ENCODE assay signal across 11 cellular contexts in genomic region chr20:34377072-34377847, GRCh38. TPM values are rescaled to one million over a fixed set of nuclear protein-coding genes. Genes with fewer than 3 reads are reported as not detected.
DNase-seq lines count a peak whose midpoint lies in the region; ATAC-seq and TF ChIP-seq lines count a peak whose summit lies in the region.
"Had no signal": no experiment of that assay in that cellular context is flagged by ENCODE, and none has a peak within 500 bp of the region (broad histone marks: within the 10 kb centered on the region; RNA-seq: fewer than 3 reads in every experiment).

No MANE protein-coding gene starts in this region.

- H3K36me3 Mint-ChIP-seq in CD8-positive, alpha-beta T cell: peaks cover 52% of the 10 kb centered on the region
- peaks cover 23% of the 10 kb centered on the region for H3K36me3 Mint-ChIP-seq in activated T-helper 1 cell treated with anti-CD3 and anti-CD28 coated beads, Interleukin-12 subunit alpha, Interleukin-12 subunit beta, Interleukin-2, Interleukin-4 antibody, amounts not matched to agents 30 ng/mL and 10 ng/mL and 1 ng/mL, durations not matched to agents 14 hours and 24 hours and 36 hours (ENCODE audit: low read depth)

- H3K4me3 ChIP-seq in CD8-positive, alpha-beta T cell (ENCODE audit: low read depth, low read length): no peak overlapping the region
- no peak overlapping the region for H3K4me3 ChIP-seq in lower lobe of right lung
- H3K4me3 ChIP-seq: heart right ventricle had no signal

- no peak for DNase-seq in CD8-positive, alpha-beta T cell
- no peak for DNase-seq in activated T-helper 1 cell treated with anti-CD3 and anti-CD28 coated beads, Interleukin-12 subunit alpha, Interleukin-12 subunit beta, Interleukin-2, Interleukin-4 antibody, amounts not matched to agents 30 ng/mL and 10 ng/mL and 1 ng/mL, durations not matched to agents 14 hours and 24 hours and 36 hours (ENCODE audit: low spot score)
- no peak for DNase-seq in islet precursor cell
- DNase-seq in lower lobe of right lung: no peak
- no peak for DNase-seq in foreskin melanocyte
- no peak for DNase-seq in A172 (ENCODE audit: low spot score)
- DNase-seq: activated CD4-positive, alpha-beta T cell treated with anti-CD3 and anti-CD28 coated beads for 4 hours; heart right ventricle; naive thymus-derived CD4-positive, alpha-beta T cell had no signal

- no peaks in the 10 kb centered on the region for H3K27me3 ChIP-seq in CD8-positive, alpha-beta T cell (ENCODE audit: insufficient read depth, low read length)
- no peaks in the 10 kb centered on the region for H3K27me3 ChIP-seq in lower lobe of right lung (ENCODE audit: low read depth)
- H3K27me3 ChIP-seq: heart right ventricle had no signal

- peak overlapping the region; percentile 29 for H3K4me3 Mint-ChIP-seq in CD8-positive, alpha-beta T cell
- no peak overlapping the region for H3K4me3 Mint-ChIP-seq in activated T-helper 1 cell treated with anti-CD3 and anti-CD28 coated beads, Interleukin-12 subunit alpha, Interleukin-12 subunit beta, Interleukin-2, Interleukin-4 antibody, amounts not matched to agents 30 ng/mL and 10 ng/mL and 1 ng/mL, durations not matched to agents 14 hours and 24 hours and 36 hours
- H3K4me3 Mint-ChIP-seq: naive thymus-derived CD4-positive, alpha-beta T cell had no signal

- ATAC-seq in CD8-positive, alpha-beta T cell: no peak
- peak; percentile 74 for ATAC-seq in GM18870 (IDR thresholded peaks at IDR 0.05; ENCODE audit: unreplicated experiment)
- ATAC-seq in HG02938 (IDR thresholded peaks at IDR 0.05; ENCODE audit: unreplicated experiment): peak; percentile 78
- ATAC-seq in lower lobe of right lung: no peak
- ATAC-seq: heart right ventricle; naive thymus-derived CD4-positive, alpha-beta T cell had no signal

- H3K27me3 Mint-ChIP-seq in CD8-positive, alpha-beta T cell (ENCODE audit: low read depth): no peaks in the 10 kb centered on the region
- no peaks in the 10 kb centered on the region for H3K27me3 Mint-ChIP-seq in activated T-helper 1 cell treated with anti-CD3 and anti-CD28 coated beads, Interleukin-12 subunit alpha, Interleukin-12 subunit beta, Interleukin-2, Interleukin-4 antibody, amounts not matched to agents 30 ng/mL and 10 ng/mL and 1 ng/mL, durations not matched to agents 14 hours and 24 hours and 36 hours (ENCODE audit: insufficient read depth)
- H3K27me3 Mint-ChIP-seq: naive thymus-derived CD4-positive, alpha-beta T cell had no signal

- H3K27ac ChIP-seq in CD8-positive, alpha-beta T cell (ENCODE audit: low read depth, low read length): no peak overlapping the region
- H3K27ac ChIP-seq in lower lobe of right lung: no peak overlapping the region
- H3K27ac ChIP-seq: heart right ventricle had no signal

- H3K9me3 Mint-ChIP-seq in CD8-positive, alpha-beta T cell: no peaks in the 10 kb centered on the region
- H3K9me3 Mint-ChIP-seq in activated T-helper 1 cell treated with anti-CD3 and anti-CD28 coated beads, Interleukin-12 subunit alpha, Interleukin-12 subunit beta, Interleukin-2, Interleukin-4 antibody, amounts not matched to agents 30 ng/mL and 10 ng/mL and 1 ng/mL, durations not matched to agents 14 hours and 24 hours and 36 hours: no peaks in the 10 kb centered on the region
- H3K9me3 Mint-ChIP-seq: naive thymus-derived CD4-positive, alpha-beta T cell had no signal

- peak overlapping the region; percentile 60 for H3K27ac Mint-ChIP-seq in CD8-positive, alpha-beta T cell
- peak overlapping the region; percentile 44 for H3K27ac Mint-ChIP-seq in activated T-helper 1 cell treated with anti-CD3 and anti-CD28 coated beads, Interleukin-12 subunit alpha, Interleukin-12 subunit beta, Interleukin-2, Interleukin-4 antibody, amounts not matched to agents 30 ng/mL and 10 ng/mL and 1 ng/mL, durations not matched to agents 14 hours and 24 hours and 36 hours

- CTCF ChIA-PET in CD8-positive, alpha-beta T cell (lab: Charles Lee): interaction anchor here (1.1 kb wide), 1 partner anchor 9 kb away, joined by 3 read pairs; no protein-coding TSS in a partner anchor

- no peaks in the 10 kb centered on the region for H3K36me3 ChIP-seq in CD8-positive, alpha-beta T cell (ENCODE audit: insufficient read depth, low read length)
- H3K36me3 ChIP-seq in lower lobe of right lung: peaks cover 47% of the 10 kb centered on the region

- H3K4me1 Mint-ChIP-seq in CD8-positive, alpha-beta T cell (ENCODE audit: low read depth): peaks cover 50% of the 10 kb centered on the region
- peaks cover 19% of the 10 kb centered on the region for H3K4me1 Mint-ChIP-seq in activated T-helper 1 cell treated with anti-CD3 and anti-CD28 coated beads, Interleukin-12 subunit alpha, Interleukin-12 subunit beta, Interleukin-2, Interleukin-4 antibody, amounts not matched to agents 30 ng/mL and 10 ng/mL and 1 ng/mL, durations not matched to agents 14 hours and 24 hours and 36 hours (ENCODE audit: low read depth)

- intact Hi-C loops in CD8-positive, alpha-beta T cell (cut with DNase I, micrococcal nuclease): no loop called here
- intact Hi-C loops in activated T-helper 1 cell treated with anti-CD3 and anti-CD28 coated beads, Interleukin-12 subunit alpha, Interleukin-12 subunit beta, Interleukin-2, Interleukin-4 antibody, amounts not matched to agents 30 ng/mL and 10 ng/mL and 1 ng/mL, durations not matched to agents 14 hours and 24 hours and 36 hours (cut with micrococcal nuclease): no loop called here
- intact Hi-C loops in lower lobe of right lung (cut with DNase I): no loop called here

- no peaks in the 10 kb centered on the region for H3K9me3 ChIP-seq in CD8-positive, alpha-beta T cell (ENCODE audit: low read length)
- H3K9me3 ChIP-seq in lower lobe of right lung: no peaks in the 10 kb centered on the region
- H3K9me3 ChIP-seq: heart right ventricle had no signal

- no peaks in the 10 kb centered on the region for H3K4me1 ChIP-seq in CD8-positive, alpha-beta T cell (ENCODE audit: insufficient read depth, low read length)
- H3K4me1 ChIP-seq in lower lobe of right lung: peaks cover 10% of the 10 kb centered on the region

- no peak for TF ChIP-seq CTCF in CD8-positive, alpha-beta T cell (IDR thresholded peaks at IDR 0.05)
- no peak for TF ChIP-seq CTCF in lower lobe of right lung (IDR thresholded peaks at IDR 0.05)

- POLR2A ChIA-PET in CD8-positive, alpha-beta T cell (lab: Charles Lee): no interaction called here

RNA-seq across cellular contexts. Expression of gene ITCH, which starts 14.2 kb away (rescaled TPM):
- 10 to 100 TPM; 50.4 to 55.2 TPM for total RNA-seq in CD8-positive, alpha-beta T cell
- total RNA-seq in activated T-helper 1 cell treated with anti-CD3 and anti-CD28 coated beads, Interleukin-12 subunit alpha, Interleukin-12 subunit beta, Interleukin-2, Interleukin-4 antibody, amounts not matched to agents 30 ng/mL and 10 ng/mL and 1 ng/mL, durations not matched to agents 14 hours and 24 hours and 36 hours: 55.6 and 66.4 TPM in 2 replicates
- total RNA-seq in lower lobe of right lung: 57.5 TPM
- 40.9 and 63.8 TPM in 2 replicates for total RNA-seq in A172 (2014; rRNA removed; shearing (Covaris generic))

Comparison
In these comparisons a context has a peak if more than half of its experiments do, and no peak if none do; other contexts are left out.
1. ATAC-seq: peak in GM18870 (single experiment) and HG02938 (single experiment); none in CD8-positive, alpha-beta T cell (single experiment) and lower lobe of right lung (0 of 2).